ENCODE assay signal across 8 cellular contexts in genomic region chr11:66002648-66003225, GRCh38. TPM values are rescaled to one million over a fixed set of nuclear protein-coding genes. Genes with fewer than 3 reads are reported as not detected.
DNase-seq lines count a peak whose midpoint lies in the region; ATAC-seq, FAIRE-seq and TF ChIP-seq lines count a peak whose summit lies in the region.

No MANE protein-coding gene starts in this region.

- ATAC-seq in HG02642 (IDR thresholded peaks at IDR 0.05; ENCODE audit: poor library complexity, unreplicated experiment): peak; percentile 56
- ATAC-seq in stimulated activated effector memory CD8-positive, alpha-beta T cell treated with anti-CD3 and anti-CD28 coated beads, Interleukin-12 subunit alpha, Interleukin-12 subunit beta, amount 100 ng/mL, for 72 hours: peak; percentile 81

- no TSS peak for BruUV-seq in A673 (replicated peaks; lab: Mats Ljungman, UMichigan)

- peaks cover 78% of the 10 kb centered on the region for H3K36me3 Mint-ChIP-seq in stimulated activated effector memory CD8-positive, alpha-beta T cell treated with anti-CD3 and anti-CD28 coated beads, Interleukin-12 subunit alpha, Interleukin-12 subunit beta, amount 100 ng/mL, for 72 hours

- H3K4me1 Mint-ChIP-seq in stimulated activated effector memory CD8-positive, alpha-beta T cell treated with anti-CD3 and anti-CD28 coated beads, Interleukin-12 subunit alpha, Interleukin-12 subunit beta, amount 100 ng/mL, for 72 hours: peaks cover 31% of the 10 kb centered on the region

- H3K4me3 ChIP-seq in A673 (ENCODE audit: low read depth, low read length, poor library complexity, severe bottlenecking): peak overlapping the region; percentile 63
- H3K4me3 ChIP-seq in astrocyte of the cerebellum (ENCODE audit: low read depth, low read length): peak overlapping the region; percentile 73
- peak overlapping the region; percentile 100 for H3K4me3 ChIP-seq in iPS-18c (ENCODE audit: insufficient read depth, low read depth, low read length)

- H3K27me3 ChIP-seq in A673 (replicated peaks; ENCODE audit: insufficient read depth, low read depth, low read length, poor library complexity): no peaks in the 10 kb centered on the region

- TF ChIP-seq CTCF in A673 (conservative IDR thresholded peaks at IDR 0.05; ENCODE audit: low read depth, low read length) (no peak), astrocyte of the cerebellum (IDR thresholded peaks at IDR 0.05; ENCODE audit: low read depth, low read length, missing control alignments) (peak; percentile 39)

- POLR2A ChIA-PET in A673 (lab: Charles Lee; ENCODE audit: low non-redundant PET): interaction anchor here (0.6 kb wide), 1 partner anchor 23 kb away, joined by 6 read pairs; the partner anchor contains the start of gene CATSPER1

- in situ Hi-C loops in astrocyte of the cerebellum (cut with HindIII; ENCODE audit: low sequenced_read_pairs): no loop called here

- intact Hi-C loops in A673 (cut with micrococcal nuclease; ENCODE audit: unreplicated experiment): loop anchor here (2.0 to 5.0 kb wide), 3 partner anchors 40 to 220 kb away; partner anchors contain the start of genes AP5B1, SART1 and SF3B2

- DNase-seq in A673 (ENCODE audit: low spot score) (no peak), GM12891 (ENCODE audit: insufficient read length, low spot score) (peak; percentile 67), NCI-H2196 treated with DMSO at 0.1 percent for 48 hours (lab: John Stamatoyannopoulos, UW; ENCODE audit: unreplicated experiment) (peak; percentile 56), astrocyte of the cerebellum (ENCODE audit: low read depth) (peak; percentile 16), NCI-H2171 (lab: John Stamatoyannopoulos, UW) (no peak)
- DNase-seq in stimulated activated effector memory CD8-positive, alpha-beta T cell treated with anti-CD3 and anti-CD28 coated beads, Interleukin-12 subunit alpha, Interleukin-12 subunit beta, amount 100 ng/mL, for 72 hours (ENCODE audit: low spot score in 2 of 2): no peak

- H3K4me1 ChIP-seq in A673 (ENCODE audit: insufficient read depth, low read length, poor library complexity, severe bottlenecking): peaks cover 3% of the 10 kb centered on the region

- no peak; the same call in 1 of the 2 replicates for TF ChIP-seq POLR2A in GM12891 (IDR thresholded peaks at IDR 0.05; ENCODE audit: low read depth, low read length)

- CTCF ChIA-PET in A673 (lab: Charles Lee): interaction anchor here (0.6 to 1.0 kb wide), 3 partner anchors 38 to 143 kb away, joined by 3 read pairs; no protein-coding TSS in a partner anchor

- no peaks in the 10 kb centered on the region for H3K9me3 Mint-ChIP-seq in stimulated activated effector memory CD8-positive, alpha-beta T cell treated with anti-CD3 and anti-CD28 coated beads, Interleukin-12 subunit alpha, Interleukin-12 subunit beta, amount 100 ng/mL, for 72 hours

- peak overlapping the region; percentile 99 for H3K4me3 Mint-ChIP-seq in stimulated activated effector memory CD8-positive, alpha-beta T cell treated with anti-CD3 and anti-CD28 coated beads, Interleukin-12 subunit alpha, Interleukin-12 subunit beta, amount 100 ng/mL, for 72 hours

- H3K36me3 ChIP-seq in A673 (ENCODE audit: insufficient read depth, low read length, poor library complexity, severe bottlenecking): peaks cover 46% of the 10 kb centered on the region

- peak overlapping the region; percentile 93 for H3K27ac ChIP-seq in A673 (ENCODE audit: low read depth, low read length, poor library complexity, severe bottlenecking)

- no peaks in the 10 kb centered on the region for H3K9me3 ChIP-seq in A673 (ENCODE audit: low read depth, low read length, poor library complexity, severe bottlenecking)
- H3K9me3 ChIP-seq in iPS-18c (ENCODE audit: control insufficient read depth, insufficient read depth, low read length): no peaks in the 10 kb centered on the region

- peak; percentile 85 for FAIRE-seq in GM12891 (lab: Jason Lieb, UNC)

- H3K27ac Mint-ChIP-seq in stimulated activated effector memory CD8-positive, alpha-beta T cell treated with anti-CD3 and anti-CD28 coated beads, Interleukin-12 subunit alpha, Interleukin-12 subunit beta, amount 100 ng/mL, for 72 hours: peak overlapping the region; percentile 96

TF ChIP-seq in GM12891, 5 proteins besides CTCF, POLR2A, EP300 and RAD21:
- no peak for TF ChIP-seq TAF1 (IDR thresholded peaks at IDR 0.05; ENCODE audit: low read depth, low read length)
- no peak for TF ChIP-seq SPI1 (IDR thresholded peaks at IDR 0.05; ENCODE audit: low read depth, low read length)
- TF ChIP-seq POLR2AphosphoS5 (IDR thresholded peaks at IDR 0.05; ENCODE audit: low read depth, low read length): no peak
- TF ChIP-seq PAX5 (IDR thresholded peaks at IDR 0.05; ENCODE audit: insufficient read depth, low read length, severe bottlenecking): no peak
- no peak for TF ChIP-seq POU2F2 (IDR thresholded peaks at IDR 0.05; ENCODE audit: low read depth, low read length)
TF ChIP-seq in GM12891: peak in this region for 0.

RNA-seq across cellular contexts. Expression of gene BANF1, which starts 0.4 kb away (rescaled TPM):
- total RNA-seq in A673 (2021): 541 and 556 TPM in 2 replicates
- 206 TPM for polyA plus RNA-seq in GM12891 (2012; ENCODE audit: low read depth, missing spikeins)

RNA-seq across cellular contexts. Expression of gene EIF1AD, which starts 0.8 kb away (rescaled TPM):
- 69.4 and 86.2 TPM in 2 replicates for total RNA-seq in A673 (2021)
- polyA plus RNA-seq in GM12891 (2012; ENCODE audit: low read depth, missing spikeins): 20.3 TPM

RNA-seq across cellular contexts. Expression of gene CST6, which starts 9.1 kb away (rescaled TPM):
- 2.3 and 3.9 TPM in 2 replicates for total RNA-seq in A673 (2021)
- polyA plus RNA-seq in GM12891 (2012; ENCODE audit: low read depth, missing spikeins): not detected

RNA-seq across cellular contexts. Expression of gene CATSPER1, which starts 23.5 kb away (rescaled TPM):
- total RNA-seq in A673 (2021): not detected in 2 replicates
- not detected for polyA plus RNA-seq in GM12891 (2012; ENCODE audit: low read depth, missing spikeins)

RNA-seq across cellular contexts. Expression of gene SART1, which starts 41.2 kb away (rescaled TPM):
- total RNA-seq in A673 (2021): 95.8 and 96.3 TPM in 2 replicates
- 52.9 TPM for polyA plus RNA-seq in GM12891 (2012; ENCODE audit: low read depth, missing spikeins)

Comparison
In these comparisons a context has a peak if more than half of its experiments do, and no peak if none do; other contexts are left out.
1. DNase-seq: peak in GM12891 (single experiment), NCI-H2196 treated with DMSO at 0.1 percent for 48 hours (single experiment) and astrocyte of the cerebellum (single experiment); none in A673 (single experiment), stimulated activated effector memory CD8-positive, alpha-beta T cell treated with anti-CD3 and anti-CD28 coated beads, Interleukin-12 subunit alpha, Interleukin-12 subunit beta, amount 100 ng/mL, for 72 hours (0 of 2) and NCI-H2171 (single experiment).
2. Peak in every context shown above with its lines, with median percentiles within 50 percentile points of each other: H3K4me3 ChIP-seq.